ENCODE assay signal across 21 cellular contexts in genomic region chr1:164928223-164928814, GRCh38.
"Had no signal": no experiment of that assay in that cellular context is flagged by ENCODE, and none has a peak within 500 bp of the region (broad histone marks: within the 10 kb centered on the region; RNA-seq: fewer than 3 reads in every experiment).

No MANE protein-coding gene starts in this region.

- H3K4me1 ChIP-seq: foreskin keratinocyte, parathyroid adenoma, prostate gland, testis, tibial nerve had no signal

- H3K4me3 ChIP-seq: coronary artery, lung, prostate gland, testis, tibial nerve had no signal

- H3K9me3 ChIP-seq: prostate gland, testis, tibial nerve had no signal

- ATAC-seq: foreskin keratinocyte; left colon; naive thymus-derived CD4-positive, alpha-beta T cell; stimulated activated naive B cell treated with anti-CD40 and anti-IgM and Interleukin-4, amounts not matched to agents 10 μg/mL and 1 μg/mL and 100 μg/mL, for 72 hours; stimulated activated naive CD8-positive, alpha-beta T cell treated with anti-CD3 and anti-CD28 coated beads, Interleukin-15, amount 100 ng/mL, for 72 hours had no signal

- H3K27me3 ChIP-seq: foreskin keratinocyte, testis, tibial nerve had no signal

- DNase-seq: central memory CD4-positive, alpha-beta T cell; effector CD4-positive, alpha-beta T cell; endodermal cell; erythroblast; foreskin keratinocyte; immature natural killer cell; mesenchymal stem cell; naive thymus-derived CD4-positive, alpha-beta T cell; nephron progenitor cell; stimulated activated CD4-positive, alpha-beta T cell treated with anti-CD3 and anti-CD28 coated beads, Interleukin-15, amount 100 ng/mL, for 24 hours; stimulated activated CD4-positive, alpha-beta T cell treated with anti-CD3 and anti-CD28 coated beads, Interleukin-1b, Interleukin-23, amount 100 ng/mL, for 48 hours; stimulated activated CD4-positive, alpha-beta T cell treated with anti-CD3 and anti-CD28 coated beads, Interleukin-4, amount 100 ng/mL, for 24 hours; stimulated activated naive B cell treated with anti-CD40 and anti-IgM and Interleukin-4, amounts not matched to agents 10 μg/mL and 1 μg/mL and 100 μg/mL, for 72 hours; stimulated activated naive CD8-positive, alpha-beta T cell treated with anti-CD3 and anti-CD28 coated beads, Interleukin-15, amount 100 ng/mL, for 72 hours; testis had no signal

- H3K9ac ChIP-seq: parathyroid adenoma had no signal

- H3K27ac ChIP-seq: coronary artery, foreskin keratinocyte, parathyroid adenoma, prostate gland, testis, tibial nerve had no signal

- H3K36me3 ChIP-seq: prostate gland, tibial nerve had no signal
